In genomic region chr3:127074900-127075360, GRCh38 we compare ENCODE assay signal across 1 cellular context.
A peak's percentile ranks its signal among the peaks of the same experiment; 100 is the strongest.
TF ChIP-seq lines count a peak whose summit lies in the region.

No MANE protein-coding gene starts in this region.

TF ChIP-seq in HEK293, 187 proteins besides CTCF, POLR2A, EP300 and RAD21 (continued from another document):
- no peak for TF ChIP-seq ZNF837 (tag by site-specific recombination; IDR thresholded peaks at IDR 0.05)
- no peak for TF ChIP-seq ZNF654 (tag by site-specific recombination; IDR thresholded peaks at IDR 0.05; ENCODE audit: low read depth)
- no peak for TF ChIP-seq ELK4 (IDR thresholded peaks at IDR 0.05; ENCODE audit: borderline replicate concordance, low read depth, low read length)
- no peak for TF ChIP-seq ZNF132 (tag by site-specific recombination; IDR thresholded peaks at IDR 0.05; ENCODE audit: borderline replicate concordance)
- TF ChIP-seq ZNF600 (tag by site-specific recombination; IDR thresholded peaks at IDR 0.05) = no peak
- peak; percentile 44 for TF ChIP-seq ZBTB8A (tag by site-specific recombination; IDR thresholded peaks at IDR 0.05)
- no peak for TF ChIP-seq MEIS1 (CRISPR knock-in tag; IDR thresholded peaks at IDR 0.05; ENCODE audit: borderline replicate concordance)
- TF ChIP-seq KLF8 (tag by site-specific recombination; IDR thresholded peaks at IDR 0.05) = no peak
- TF ChIP-seq ZNF776 (tag by site-specific recombination; IDR thresholded peaks at IDR 0.05; ENCODE audit: borderline replicate concordance) = no peak
- no peak for TF ChIP-seq ATF2 (tag by site-specific recombination; IDR thresholded peaks at IDR 0.05; ENCODE audit: low read depth)
- no peak for TF ChIP-seq ZNF24 (tag by site-specific recombination; IDR thresholded peaks at IDR 0.05)
- 0 out of 2 replicates have a peak, but pooled peaks have one; percentile 10 for TF ChIP-seq ZNF768 (tag by site-specific recombination; IDR thresholded peaks at IDR 0.05)
- peak; percentile 75 for TF ChIP-seq ZBTB17 (tag by site-specific recombination; IDR thresholded peaks at IDR 0.05)
- TF ChIP-seq ZNF792 (tag by site-specific recombination; IDR thresholded peaks at IDR 0.05) = no peak
- no peak for TF ChIP-seq ZBTB26 (tag by site-specific recombination; optimal IDR thresholded peaks at IDR 0.05)
- no peak for TF ChIP-seq ZNF146 (tag by site-specific recombination; IDR thresholded peaks at IDR 0.05)
- TF ChIP-seq ZNF548 (tag by site-specific recombination; IDR thresholded peaks at IDR 0.05) = no peak
- no peak for TF ChIP-seq ZNF747 (tag by site-specific recombination; IDR thresholded peaks at IDR 0.05)
- TF ChIP-seq ZNF449 (tag by site-specific recombination; IDR thresholded peaks at IDR 0.05) = peak; percentile 100
